In the genomic region with DNA sequence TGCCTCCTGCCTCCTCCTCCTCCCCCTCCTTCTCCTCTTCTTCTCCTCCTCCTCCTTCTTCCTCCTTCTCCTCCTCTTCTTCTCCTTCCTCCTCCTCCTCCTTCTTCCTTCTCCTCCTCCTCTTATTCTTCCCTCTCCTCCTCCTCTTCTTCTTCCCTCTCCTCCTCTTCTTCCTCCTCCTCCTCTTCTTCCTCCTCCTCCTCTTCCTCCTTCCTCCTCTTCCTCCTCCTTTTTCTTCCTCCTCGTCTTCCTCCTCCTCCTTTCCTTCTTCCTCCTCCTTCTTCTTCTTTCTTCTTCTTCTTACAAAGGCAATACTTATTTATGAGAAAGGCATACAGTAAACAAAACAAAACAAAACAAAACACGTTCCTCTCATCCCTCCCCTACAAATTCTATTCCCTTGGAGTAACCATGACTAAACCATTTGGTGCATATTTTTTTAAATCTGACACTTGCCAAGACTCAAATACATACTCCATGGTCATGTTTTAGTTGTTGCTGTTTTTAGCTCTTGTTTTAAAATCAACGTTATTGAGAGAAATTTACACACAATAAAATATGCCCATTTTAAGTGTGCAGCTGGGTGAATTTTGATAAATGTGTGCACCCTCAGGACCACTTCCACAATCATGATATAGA, we compare ENCODE assay signal across 3 cellular contexts.
TF ChIP-seq lines count a peak whose summit lies in the region.

No MANE protein-coding gene starts in this region.

TF ChIP-seq in A549, 52 proteins besides CTCF, POLR2A, EP300 and RAD21 (continued from another document and continues in another):
- TF ChIP-seq RNF2 (IDR thresholded peaks at IDR 0.05; ENCODE audit: borderline replicate concordance, low read depth) (no peak), SREBF2 (IDR thresholded peaks at IDR 0.05) (no peak), FOXS1 (CRISPR knock-in tag; IDR thresholded peaks at IDR 0.05) (no peak), TFCP2L1 (CRISPR knock-in tag; IDR thresholded peaks at IDR 0.05) (no peak), HOXA7 (CRISPR knock-in tag; IDR thresholded peaks at IDR 0.05) (no peak), ESRRA (IDR thresholded peaks at IDR 0.05; ENCODE audit: borderline replicate concordance, low read length) (no peak), RARB (CRISPR knock-in tag; IDR thresholded peaks at IDR 0.05) (no peak), HDAC2 (IDR thresholded peaks at IDR 0.05) (no peak), RFX5 (IDR thresholded peaks at IDR 0.05) (no peak)
- TF ChIP-seq, protein P1, sequence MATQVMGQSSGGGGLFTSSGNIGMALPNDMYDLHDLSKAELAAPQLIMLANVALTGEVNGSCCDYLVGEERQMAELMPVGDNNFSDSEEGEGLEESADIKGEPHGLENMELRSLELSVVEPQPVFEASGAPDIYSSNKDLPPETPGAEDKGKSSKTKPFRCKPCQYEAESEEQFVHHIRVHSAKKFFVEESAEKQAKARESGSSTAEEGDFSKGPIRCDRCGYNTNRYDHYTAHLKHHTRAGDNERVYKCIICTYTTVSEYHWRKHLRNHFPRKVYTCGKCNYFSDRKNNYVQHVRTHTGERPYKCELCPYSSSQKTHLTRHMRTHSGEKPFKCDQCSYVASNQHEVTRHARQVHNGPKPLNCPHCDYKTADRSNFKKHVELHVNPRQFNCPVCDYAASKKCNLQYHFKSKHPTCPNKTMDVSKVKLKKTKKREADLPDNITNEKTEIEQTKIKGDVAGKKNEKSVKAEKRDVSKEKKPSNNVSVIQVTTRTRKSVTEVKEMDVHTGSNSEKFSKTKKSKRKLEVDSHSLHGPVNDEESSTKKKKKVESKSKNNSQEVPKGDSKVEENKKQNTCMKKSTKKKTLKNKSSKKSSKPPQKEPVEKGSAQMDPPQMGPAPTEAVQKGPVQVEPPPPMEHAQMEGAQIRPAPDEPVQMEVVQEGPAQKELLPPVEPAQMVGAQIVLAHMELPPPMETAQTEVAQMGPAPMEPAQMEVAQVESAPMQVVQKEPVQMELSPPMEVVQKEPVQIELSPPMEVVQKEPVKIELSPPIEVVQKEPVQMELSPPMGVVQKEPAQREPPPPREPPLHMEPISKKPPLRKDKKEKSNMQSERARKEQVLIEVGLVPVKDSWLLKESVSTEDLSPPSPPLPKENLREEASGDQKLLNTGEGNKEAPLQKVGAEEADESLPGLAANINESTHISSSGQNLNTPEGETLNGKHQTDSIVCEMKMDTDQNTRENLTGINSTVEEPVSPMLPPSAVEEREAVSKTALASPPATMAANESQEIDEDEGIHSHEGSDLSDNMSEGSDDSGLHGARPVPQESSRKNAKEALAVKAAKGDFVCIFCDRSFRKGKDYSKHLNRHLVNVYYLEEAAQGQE (IDR thresholded peaks at IDR 0.05) = no peak
- TF ChIP-seq, protein P2, sequence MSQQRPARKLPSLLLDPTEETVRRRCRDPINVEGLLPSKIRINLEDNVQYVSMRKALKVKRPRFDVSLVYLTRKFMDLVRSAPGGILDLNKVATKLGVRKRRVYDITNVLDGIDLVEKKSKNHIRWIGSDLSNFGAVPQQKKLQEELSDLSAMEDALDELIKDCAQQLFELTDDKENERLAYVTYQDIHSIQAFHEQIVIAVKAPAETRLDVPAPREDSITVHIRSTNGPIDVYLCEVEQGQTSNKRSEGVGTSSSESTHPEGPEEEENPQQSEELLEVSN (IDR thresholded peaks at IDR 0.05; ENCODE audit: borderline replicate concordance, low read depth) = no peak
- TF ChIP-seq, protein P3, sequence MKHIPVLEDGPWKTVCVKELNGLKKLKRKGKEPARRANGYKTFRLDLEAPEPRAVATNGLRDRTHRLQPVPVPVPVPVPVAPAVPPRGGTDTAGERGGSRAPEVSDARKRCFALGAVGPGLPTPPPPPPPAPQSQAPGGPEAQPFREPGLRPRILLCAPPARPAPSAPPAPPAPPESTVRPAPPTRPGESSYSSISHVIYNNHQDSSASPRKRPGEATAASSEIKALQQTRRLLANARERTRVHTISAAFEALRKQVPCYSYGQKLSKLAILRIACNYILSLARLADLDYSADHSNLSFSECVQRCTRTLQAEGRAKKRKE (CRISPR knock-in tag; IDR thresholded peaks at IDR 0.05; ENCODE audit: low read depth) = no peak
- TF ChIP-seq, protein P4, sequence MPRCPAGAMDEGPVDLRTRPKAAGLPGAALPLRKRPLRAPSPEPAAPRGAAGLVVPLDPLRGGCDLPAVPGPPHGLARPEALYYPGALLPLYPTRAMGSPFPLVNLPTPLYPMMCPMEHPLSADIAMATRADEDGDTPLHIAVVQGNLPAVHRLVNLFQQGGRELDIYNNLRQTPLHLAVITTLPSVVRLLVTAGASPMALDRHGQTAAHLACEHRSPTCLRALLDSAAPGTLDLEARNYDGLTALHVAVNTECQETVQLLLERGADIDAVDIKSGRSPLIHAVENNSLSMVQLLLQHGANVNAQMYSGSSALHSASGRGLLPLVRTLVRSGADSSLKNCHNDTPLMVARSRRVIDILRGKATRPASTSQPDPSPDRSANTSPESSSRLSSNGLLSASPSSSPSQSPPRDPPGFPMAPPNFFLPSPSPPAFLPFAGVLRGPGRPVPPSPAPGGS (IDR thresholded peaks at IDR 0.05) = no peak

TF ChIP-seq in HEK293, 187 proteins besides CTCF, POLR2A, EP300 and RAD21 (continued from another document and continues in another):
- TF ChIP-seq, protein P5, sequence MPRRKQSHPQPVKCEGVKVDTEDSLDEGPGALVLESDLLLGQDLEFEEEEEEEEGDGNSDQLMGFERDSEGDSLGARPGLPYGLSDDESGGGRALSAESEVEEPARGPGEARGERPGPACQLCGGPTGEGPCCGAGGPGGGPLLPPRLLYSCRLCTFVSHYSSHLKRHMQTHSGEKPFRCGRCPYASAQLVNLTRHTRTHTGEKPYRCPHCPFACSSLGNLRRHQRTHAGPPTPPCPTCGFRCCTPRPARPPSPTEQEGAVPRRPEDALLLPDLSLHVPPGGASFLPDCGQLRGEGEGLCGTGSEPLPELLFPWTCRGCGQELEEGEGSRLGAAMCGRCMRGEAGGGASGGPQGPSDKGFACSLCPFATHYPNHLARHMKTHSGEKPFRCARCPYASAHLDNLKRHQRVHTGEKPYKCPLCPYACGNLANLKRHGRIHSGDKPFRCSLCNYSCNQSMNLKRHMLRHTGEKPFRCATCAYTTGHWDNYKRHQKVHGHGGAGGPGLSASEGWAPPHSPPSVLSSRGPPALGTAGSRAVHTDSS (tag by site-specific recombination; IDR thresholded peaks at IDR 0.05) = peak; percentile 98
- TF ChIP-seq ZNF670 (tag by site-specific recombination; IDR thresholded peaks at IDR 0.05; ENCODE audit: low read depth) (peak; percentile 85; the same call in 1 of the 2 replicates), ZNF324 (tag by site-specific recombination; IDR thresholded peaks at IDR 0.05) (no peak), EGR2 (tag by site-specific recombination; IDR thresholded peaks at IDR 0.05; ENCODE audit: low read depth) (peak; percentile 99), KLF7 (tag by site-specific recombination; IDR thresholded peaks at IDR 0.05; ENCODE audit: borderline replicate concordance) (no peak), KLF9 (tag by site-specific recombination; IDR thresholded peaks at IDR 0.05; ENCODE audit: low read depth) (no peak), ZNF366 (tag by site-specific recombination; conservative IDR thresholded peaks at IDR 0.05) (peak; percentile 76), ZNF776 (tag by site-specific recombination; IDR thresholded peaks at IDR 0.05; ENCODE audit: borderline replicate concordance) (no peak), HOXD13 (CRISPR knock-in tag; IDR thresholded peaks at IDR 0.05; ENCODE audit: borderline replicate concordance) (no peak), ZFHX2 (tag by site-specific recombination; conservative IDR thresholded peaks at IDR 0.05) (peak; percentile 98), ZXDB (tag by site-specific recombination; IDR thresholded peaks at IDR 0.05) (no peak), ZNF169 (tag by site-specific recombination; IDR thresholded peaks at IDR 0.05) (no peak)
- TF ChIP-seq, protein P6, sequence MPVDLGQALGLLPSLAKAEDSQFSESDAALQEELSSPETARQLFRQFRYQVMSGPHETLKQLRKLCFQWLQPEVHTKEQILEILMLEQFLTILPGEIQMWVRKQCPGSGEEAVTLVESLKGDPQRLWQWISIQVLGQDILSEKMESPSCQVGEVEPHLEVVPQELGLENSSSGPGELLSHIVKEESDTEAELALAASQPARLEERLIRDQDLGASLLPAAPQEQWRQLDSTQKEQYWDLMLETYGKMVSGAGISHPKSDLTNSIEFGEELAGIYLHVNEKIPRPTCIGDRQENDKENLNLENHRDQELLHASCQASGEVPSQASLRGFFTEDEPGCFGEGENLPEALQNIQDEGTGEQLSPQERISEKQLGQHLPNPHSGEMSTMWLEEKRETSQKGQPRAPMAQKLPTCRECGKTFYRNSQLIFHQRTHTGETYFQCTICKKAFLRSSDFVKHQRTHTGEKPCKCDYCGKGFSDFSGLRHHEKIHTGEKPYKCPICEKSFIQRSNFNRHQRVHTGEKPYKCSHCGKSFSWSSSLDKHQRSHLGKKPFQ (tag by site-specific recombination; IDR thresholded peaks at IDR 0.05) = no peak
- TF ChIP-seq, protein P7, sequence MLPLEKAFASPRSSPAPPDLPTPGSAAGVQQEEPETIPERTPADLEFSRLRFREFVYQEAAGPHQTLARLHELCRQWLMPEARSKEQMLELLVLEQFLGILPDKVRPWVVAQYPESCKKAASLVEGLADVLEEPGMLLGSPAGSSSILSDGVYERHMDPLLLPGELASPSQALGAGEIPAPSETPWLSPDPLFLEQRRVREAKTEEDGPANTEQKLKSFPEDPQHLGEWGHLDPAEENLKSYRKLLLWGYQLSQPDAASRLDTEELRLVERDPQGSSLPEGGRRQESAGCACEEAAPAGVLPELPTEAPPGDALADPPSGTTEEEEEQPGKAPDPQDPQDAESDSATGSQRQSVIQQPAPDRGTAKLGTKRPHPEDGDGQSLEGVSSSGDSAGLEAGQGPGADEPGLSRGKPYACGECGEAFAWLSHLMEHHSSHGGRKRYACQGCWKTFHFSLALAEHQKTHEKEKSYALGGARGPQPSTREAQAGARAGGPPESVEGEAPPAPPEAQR (tag by site-specific recombination; IDR thresholded peaks at IDR 0.05) = no peak

TF ChIP-seq in K562, 482 proteins besides CTCF, POLR2A, EP300 and RAD21 (continues in another document):
- TF ChIP-seq, protein P8, sequence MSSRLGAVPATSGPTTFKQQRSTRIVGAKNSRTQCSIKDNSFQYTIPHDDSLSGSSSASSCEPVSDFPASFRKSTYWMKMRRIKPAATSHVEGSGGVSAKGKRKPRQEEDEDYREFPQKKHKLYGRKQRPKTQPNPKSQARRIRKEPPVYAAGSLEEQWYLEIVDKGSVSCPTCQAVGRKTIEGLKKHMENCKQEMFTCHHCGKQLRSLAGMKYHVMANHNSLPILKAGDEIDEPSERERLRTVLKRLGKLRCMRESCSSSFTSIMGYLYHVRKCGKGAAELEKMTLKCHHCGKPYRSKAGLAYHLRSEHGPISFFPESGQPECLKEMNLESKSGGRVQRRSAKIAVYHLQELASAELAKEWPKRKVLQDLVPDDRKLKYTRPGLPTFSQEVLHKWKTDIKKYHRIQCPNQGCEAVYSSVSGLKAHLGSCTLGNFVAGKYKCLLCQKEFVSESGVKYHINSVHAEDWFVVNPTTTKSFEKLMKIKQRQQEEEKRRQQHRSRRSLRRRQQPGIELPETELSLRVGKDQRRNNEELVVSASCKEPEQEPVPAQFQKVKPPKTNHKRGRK (tag; IDR thresholded peaks at IDR 0.05) = peak; percentile 86
- TF ChIP-seq MYBL2 (IDR thresholded peaks at IDR 0.05; ENCODE audit: low read depth) (no peak), MYBL2 (CRISPR knock-in tag; IDR thresholded peaks at IDR 0.05; ENCODE audit: borderline replicate concordance) (no peak), CBX5 (IDR thresholded peaks at IDR 0.05; ENCODE audit: borderline replicate concordance, low read depth) (no peak), ZC3H4 (CRISPR knock-in tag; IDR thresholded peaks at IDR 0.05; ENCODE audit: borderline replicate concordance) (no peak), ETV5 (CRISPR knock-in tag; IDR thresholded peaks at IDR 0.05; ENCODE audit: low read depth) (no peak), ZNF263 (CRISPR knock-in tag; IDR thresholded peaks at IDR 0.05; ENCODE audit: borderline replicate concordance) (peak; percentile 70; the same call in 1 of the 2 replicates), SAFB (IDR thresholded peaks at IDR 0.05; ENCODE audit: borderline replicate concordance, low read depth, low read length) (no peak)
- TF ChIP-seq, protein P9, sequence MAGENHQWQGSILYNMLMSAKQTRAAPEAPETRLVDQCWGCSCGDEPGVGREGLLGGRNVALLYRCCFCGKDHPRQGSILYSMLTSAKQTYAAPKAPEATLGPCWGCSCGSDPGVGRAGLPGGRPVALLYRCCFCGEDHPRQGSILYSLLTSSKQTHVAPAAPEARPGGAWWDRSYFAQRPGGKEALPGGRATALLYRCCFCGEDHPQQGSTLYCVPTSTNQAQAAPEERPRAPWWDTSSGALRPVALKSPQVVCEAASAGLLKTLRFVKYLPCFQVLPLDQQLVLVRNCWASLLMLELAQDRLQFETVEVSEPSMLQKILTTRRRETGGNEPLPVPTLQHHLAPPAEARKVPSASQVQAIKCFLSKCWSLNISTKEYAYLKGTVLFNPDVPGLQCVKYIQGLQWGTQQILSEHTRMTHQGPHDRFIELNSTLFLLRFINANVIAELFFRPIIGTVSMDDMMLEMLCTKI (IDR thresholded peaks at IDR 0.05; ENCODE audit: partially characterized antibody) = no peak
- TF ChIP-seq, protein P10, sequence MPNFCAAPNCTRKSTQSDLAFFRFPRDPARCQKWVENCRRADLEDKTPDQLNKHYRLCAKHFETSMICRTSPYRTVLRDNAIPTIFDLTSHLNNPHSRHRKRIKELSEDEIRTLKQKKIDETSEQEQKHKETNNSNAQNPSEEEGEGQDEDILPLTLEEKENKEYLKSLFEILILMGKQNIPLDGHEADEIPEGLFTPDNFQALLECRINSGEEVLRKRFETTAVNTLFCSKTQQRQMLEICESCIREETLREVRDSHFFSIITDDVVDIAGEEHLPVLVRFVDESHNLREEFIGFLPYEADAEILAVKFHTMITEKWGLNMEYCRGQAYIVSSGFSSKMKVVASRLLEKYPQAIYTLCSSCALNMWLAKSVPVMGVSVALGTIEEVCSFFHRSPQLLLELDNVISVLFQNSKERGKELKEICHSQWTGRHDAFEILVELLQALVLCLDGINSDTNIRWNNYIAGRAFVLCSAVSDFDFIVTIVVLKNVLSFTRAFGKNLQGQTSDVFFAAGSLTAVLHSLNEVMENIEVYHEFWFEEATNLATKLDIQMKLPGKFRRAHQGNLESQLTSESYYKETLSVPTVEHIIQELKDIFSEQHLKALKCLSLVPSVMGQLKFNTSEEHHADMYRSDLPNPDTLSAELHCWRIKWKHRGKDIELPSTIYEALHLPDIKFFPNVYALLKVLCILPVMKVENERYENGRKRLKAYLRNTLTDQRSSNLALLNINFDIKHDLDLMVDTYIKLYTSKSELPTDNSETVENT (CRISPR knock-in tag; IDR thresholded peaks at IDR 0.05) = no peak
- TF ChIP-seq, protein P11, sequence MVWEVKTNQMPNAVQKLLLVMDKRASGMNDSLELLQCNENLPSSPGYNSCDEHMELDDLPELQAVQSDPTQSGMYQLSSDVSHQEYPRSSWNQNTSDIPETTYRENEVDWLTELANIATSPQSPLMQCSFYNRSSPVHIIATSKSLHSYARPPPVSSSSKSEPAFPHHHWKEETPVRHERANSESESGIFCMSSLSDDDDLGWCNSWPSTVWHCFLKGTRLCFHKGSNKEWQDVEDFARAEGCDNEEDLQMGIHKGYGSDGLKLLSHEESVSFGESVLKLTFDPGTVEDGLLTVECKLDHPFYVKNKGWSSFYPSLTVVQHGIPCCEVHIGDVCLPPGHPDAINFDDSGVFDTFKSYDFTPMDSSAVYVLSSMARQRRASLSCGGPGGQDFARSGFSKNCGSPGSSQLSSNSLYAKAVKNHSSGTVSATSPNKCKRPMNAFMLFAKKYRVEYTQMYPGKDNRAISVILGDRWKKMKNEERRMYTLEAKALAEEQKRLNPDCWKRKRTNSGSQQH (CRISPR knock-in tag; IDR thresholded peaks at IDR 0.05) = 0 out of 2 replicates have a peak, but pooled peaks have one; percentile 30
- TF ChIP-seq, protein P12, sequence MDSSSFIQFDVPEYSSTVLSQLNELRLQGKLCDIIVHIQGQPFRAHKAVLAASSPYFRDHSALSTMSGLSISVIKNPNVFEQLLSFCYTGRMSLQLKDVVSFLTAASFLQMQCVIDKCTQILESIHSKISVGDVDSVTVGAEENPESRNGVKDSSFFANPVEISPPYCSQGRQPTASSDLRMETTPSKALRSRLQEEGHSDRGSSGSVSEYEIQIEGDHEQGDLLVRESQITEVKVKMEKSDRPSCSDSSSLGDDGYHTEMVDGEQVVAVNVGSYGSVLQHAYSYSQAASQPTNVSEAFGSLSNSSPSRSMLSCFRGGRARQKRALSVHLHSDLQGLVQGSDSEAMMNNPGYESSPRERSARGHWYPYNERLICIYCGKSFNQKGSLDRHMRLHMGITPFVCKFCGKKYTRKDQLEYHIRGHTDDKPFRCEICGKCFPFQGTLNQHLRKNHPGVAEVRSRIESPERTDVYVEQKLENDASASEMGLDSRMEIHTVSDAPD (CRISPR knock-in tag; IDR thresholded peaks at IDR 0.05) = no peak
